17 cellular contexts compared by ENCODE assay signal in the genomic region with DNA sequence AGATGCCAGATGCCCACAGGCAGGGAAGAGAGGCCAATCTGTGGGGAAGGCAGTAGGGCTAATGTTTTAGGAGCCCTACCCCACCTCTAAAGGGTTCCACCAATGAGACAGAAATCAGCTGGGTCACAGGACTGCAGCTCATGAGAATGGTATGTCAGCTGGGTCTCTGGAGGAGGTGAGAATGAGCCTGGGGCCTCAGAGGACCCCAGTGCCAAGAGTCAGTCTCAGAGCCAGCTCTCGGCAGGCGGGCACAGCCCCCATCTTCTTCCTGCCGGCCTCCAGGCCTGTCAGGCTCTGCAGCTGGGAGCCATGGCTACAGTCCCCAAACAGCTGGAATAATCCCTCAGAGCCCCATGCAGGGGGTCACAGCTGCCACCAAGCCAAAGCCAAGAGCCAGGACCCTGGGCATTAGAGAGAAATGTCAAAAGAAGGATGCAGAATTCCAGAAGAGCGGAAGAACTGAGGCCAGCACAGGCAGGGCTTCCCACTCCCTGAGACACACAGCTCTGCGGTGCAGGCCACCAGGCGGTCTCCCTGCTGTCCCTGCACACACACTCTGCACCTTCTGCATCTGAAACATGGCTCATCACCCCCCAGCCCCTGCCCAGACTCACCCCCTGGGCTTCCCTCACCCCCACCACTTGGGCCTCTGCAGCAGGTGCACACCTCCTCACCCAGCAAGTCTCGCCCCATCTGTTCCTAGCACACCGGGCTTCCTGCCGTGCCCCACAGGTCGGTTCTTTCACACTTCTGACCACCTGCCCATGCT. TPM values are rescaled to one million over a fixed set of nuclear protein-coding genes. Genes with fewer than 3 reads are reported as not detected.
A peak's percentile ranks its signal among the peaks of the same experiment; 100 is the strongest.
DNase-seq lines count a peak whose midpoint lies in the region; ATAC-seq and TF ChIP-seq lines count a peak whose summit lies in the region.
"Had no signal": no experiment of that assay in that cellular context is flagged by ENCODE, and none has a peak within 500 bp of the region (broad histone marks: within the 10 kb centered on the region; RNA-seq: fewer than 3 reads in every experiment).

No MANE protein-coding gene starts in this region.

- H4K20me1 ChIP-seq in osteoblast (ENCODE audit: insufficient read depth, low read length) = peaks cover 46% of the 10 kb centered on the region

- H4K91ac ChIP-seq in mesenchymal stem cell (ENCODE audit: low read length) = no peak overlapping the region

- H3K79me1 ChIP-seq in mesenchymal stem cell (replicated peaks; ENCODE audit: low read length, poor library complexity, severe bottlenecking) = peaks cover 27% of the 10 kb centered on the region

- no peak overlapping the region for H4K8ac ChIP-seq in mesenchymal stem cell (ENCODE audit: low read length)

- no peaks in the 10 kb centered on the region for H3K36me3 Mint-ChIP-seq in activated T-cell treated with anti-CD3 and anti-CD28 coated beads, Interleukin-2, amount 50 U/mL, for 24 hours (ENCODE audit: low read depth)
- H3K36me3 Mint-ChIP-seq in endodermal cell (ENCODE audit: low read depth) = peaks cover 2% of the 10 kb centered on the region

- H3K4me1 Mint-ChIP-seq in activated T-cell treated with anti-CD3 and anti-CD28 coated beads, Interleukin-2, amount 50 U/mL, for 24 hours (ENCODE audit: low read depth) = peaks cover 51% of the 10 kb centered on the region
- H3K4me1 Mint-ChIP-seq in endodermal cell = peaks cover 19% of the 10 kb centered on the region

- H3K27ac ChIP-seq in endodermal cell (ENCODE audit: low read depth, low read length) = no peak overlapping the region
- H3K27ac ChIP-seq in osteoblast (ENCODE audit: low read depth, low read length) = no peak overlapping the region
- H3K27ac ChIP-seq in mesenchymal stem cell (ENCODE audit: low read length, poor library complexity, severe bottlenecking) = no peak overlapping the region
- H3K27ac ChIP-seq: parathyroid adenoma, upper lobe of left lung had no signal

- no peak overlapping the region for H3K9ac ChIP-seq in endodermal cell (ENCODE audit: extremely low read depth, low read length, poor library complexity, severe bottlenecking)
- H3K9ac ChIP-seq in mesenchymal stem cell (ENCODE audit: low read length) = no peak overlapping the region
- H3K9ac ChIP-seq: parathyroid adenoma had no signal

- H3K9me3 Mint-ChIP-seq in activated T-cell treated with anti-CD3 and anti-CD28 coated beads, Interleukin-2, amount 50 U/mL, for 24 hours = no peaks in the 10 kb centered on the region
- H3K9me3 Mint-ChIP-seq in endodermal cell = no peaks in the 10 kb centered on the region

- peaks cover 7% of the 10 kb centered on the region for H3K79me2 ChIP-seq in osteoblast (ENCODE audit: insufficient read depth, low read length)

- no peak overlapping the region for H3K14ac ChIP-seq in mesenchymal stem cell (ENCODE audit: low read length in 2 of 2)

- H2BK15ac ChIP-seq in mesenchymal stem cell (ENCODE audit: low read depth, poor library complexity, severe bottlenecking) = no peak overlapping the region

- H3K4me1 ChIP-seq in endodermal cell (ENCODE audit: control insufficient read depth, insufficient read depth, low read length) = peaks cover 10% of the 10 kb centered on the region
- no peaks in the 10 kb centered on the region for H3K4me1 ChIP-seq in osteoblast (ENCODE audit: insufficient read depth, low read length)
- peaks cover 24% of the 10 kb centered on the region for H3K4me1 ChIP-seq in mesenchymal stem cell (ENCODE audit: control insufficient read depth, insufficient read depth, low read depth, low read length)
- H3K4me1 ChIP-seq: parathyroid adenoma had no signal

- peaks cover 6% of the 10 kb centered on the region for H3K9me3 ChIP-seq in endodermal cell (ENCODE audit: control insufficient read depth, low read length)
- no peaks in the 10 kb centered on the region for H3K9me3 ChIP-seq in osteoblast (ENCODE audit: low read depth, low read length)
- no peaks in the 10 kb centered on the region for H3K9me3 ChIP-seq in mesenchymal stem cell (ENCODE audit: control insufficient read depth, low read length)
- H3K9me3 ChIP-seq: A549, upper lobe of left lung had no signal

- no peak overlapping the region for H3K4ac ChIP-seq in mesenchymal stem cell (ENCODE audit: low read depth in 1 of 2, low read length in 2 of 2)

- no peak overlapping the region for H2BK12ac ChIP-seq in mesenchymal stem cell (ENCODE audit: low read length in 2 of 2)

- H2BK120ac ChIP-seq in mesenchymal stem cell (ENCODE audit: low read depth, low read length) = no peak overlapping the region

- H3K27me3 ChIP-seq in endodermal cell (ENCODE audit: control insufficient read depth, insufficient read depth, low read length, poor library complexity, severe bottlenecking) (no peaks in the 10 kb centered on the region), osteoblast (ENCODE audit: insufficient read depth, low read length) (no peaks in the 10 kb centered on the region), mesenchymal stem cell (ENCODE audit: control insufficient read depth in 1 of 2, insufficient read depth in 1 of 2, low read length in 2 of 2) (no peaks in the 10 kb centered on the region)
- H3K27me3 ChIP-seq: upper lobe of left lung had no signal

- no peak overlapping the region for H2AK5ac ChIP-seq in mesenchymal stem cell (ENCODE audit: low read length, severe bottlenecking)

- H3K36me3 ChIP-seq in endodermal cell (ENCODE audit: control insufficient read depth, insufficient read depth, low read length) = no peaks in the 10 kb centered on the region
- no peaks in the 10 kb centered on the region for H3K36me3 ChIP-seq in osteoblast (ENCODE audit: insufficient read depth, low read length)
- H3K36me3 ChIP-seq in mesenchymal stem cell (ENCODE audit: control insufficient read depth in 1 of 2, insufficient read depth in 2 of 2, low read depth in 1 of 2, low read length in 2 of 2) = peaks cover 0 to 3% of the 10 kb centered on the region in 2 experiments
- H3K36me3 ChIP-seq: upper lobe of left lung had no signal

- H3K27me3 Mint-ChIP-seq in activated T-cell treated with anti-CD3 and anti-CD28 coated beads, Interleukin-2, amount 50 U/mL, for 24 hours = no peaks in the 10 kb centered on the region
- no peaks in the 10 kb centered on the region for H3K27me3 Mint-ChIP-seq in endodermal cell (ENCODE audit: insufficient read depth)

- DNase-seq in activated T-cell treated with anti-CD3 and anti-CD28 coated beads, Interleukin-2, amount 50 U/mL, for 24 hours = no peak
- no peak for DNase-seq in activated T-cell treated with anti-CD3 and anti-CD28 coated beads, Interleukin-2, amount 50 U/mL, for 1 hour
- peak; percentile 55 for DNase-seq in NCI-H345 treated with DMSO at 0.1 percent for 48 hours (lab: John Stamatoyannopoulos, UW; ENCODE audit: unreplicated experiment)
- DNase-seq in endodermal cell = no peak
- DNase-seq in osteoblast (ENCODE audit: insufficient read length, low spot score, missing footprints) = peak; percentile 89
- DNase-seq in HuH-7 (ENCODE audit: low spot score) = no peak
- no peak for DNase-seq in mesenchymal stem cell
- DNase-seq: aorta, kidney glomerular epithelial cell, NCI-H1092, NCI-H446 treated with DMSO at 0.1 percent for 48 hours, PC-3, small intestine, upper lobe of left lung had no signal

- TF ChIP-seq CTCF in endodermal cell (conservative IDR thresholded peaks at IDR 0.05) (no peak), osteoblast (IDR thresholded peaks at IDR 0.05; ENCODE audit: extremely low read depth, low read depth, low read length) (no peak)

- H3K4me2 ChIP-seq in osteoblast (ENCODE audit: insufficient read depth, low read length) = no peak overlapping the region
- no peak overlapping the region for H3K4me2 ChIP-seq in mesenchymal stem cell (ENCODE audit: low read length, poor library complexity, severe bottlenecking)
- H3K4me2 ChIP-seq: A549 had no signal

- H3K27ac Mint-ChIP-seq in activated T-cell treated with anti-CD3 and anti-CD28 coated beads, Interleukin-2, amount 50 U/mL, for 24 hours = peak overlapping the region; percentile 47
- peak overlapping the region; percentile 48 for H3K27ac Mint-ChIP-seq in endodermal cell

- H2BK5ac ChIP-seq in mesenchymal stem cell (ENCODE audit: low read depth, low read length, poor library complexity, severe bottlenecking) = no peak overlapping the region

- no peak overlapping the region for H3K4me3 Mint-ChIP-seq in activated T-cell treated with anti-CD3 and anti-CD28 coated beads, Interleukin-2, amount 50 U/mL, for 24 hours
- no peak overlapping the region for H3K4me3 Mint-ChIP-seq in endodermal cell

- no peak overlapping the region for H3K23ac ChIP-seq in mesenchymal stem cell (ENCODE audit: low read length in 2 of 2)

- no peak overlapping the region for H3K18ac ChIP-seq in mesenchymal stem cell (ENCODE audit: low read depth in 1 of 2, low read length in 2 of 2)

- ATAC-seq in GM21576 (IDR thresholded peaks at IDR 0.05; ENCODE audit: unreplicated experiment) = no peak
- ATAC-seq: A549, PC-3 had no signal

- H3K4me3 ChIP-seq in endodermal cell (ENCODE audit: low read length) = no peak overlapping the region
- no peak overlapping the region for H3K4me3 ChIP-seq in osteoblast (ENCODE audit: insufficient read depth, low read length)
- no peak overlapping the region for H3K4me3 ChIP-seq in mesenchymal stem cell (ENCODE audit: insufficient read depth in 1 of 2, low read depth in 1 of 2, low read length in 2 of 2)
- H3K4me3 ChIP-seq: A549, upper lobe of left lung had no signal

- 80 to 92% methylated on average over 5 to 10 of the region's 10 CpGs for WGBS in endodermal cell (ENCODE audit: insufficient coverage in 1 of 2, insufficient read length in 1 of 2), 2 experiments
- 90% methylated on average over 10 of the region's 10 CpGs for WGBS in mesenchymal stem cell

- H2AFZ ChIP-seq in osteoblast (ENCODE audit: low read length) = no peak overlapping the region
- no peak overlapping the region for H2AFZ ChIP-seq in mesenchymal stem cell (ENCODE audit: low read depth, low read length)
- H2AFZ ChIP-seq: parathyroid adenoma had no signal

RNA-seq across cellular contexts. Expression of gene ITPK1, which starts 26.0 kb away (rescaled TPM):
- total RNA-seq in endodermal cell (10 to 100 TPM; 59.9 to 66.9 TPM), osteoblast (25.0 and 25.3 TPM in 2 replicates)
- 30.1 TPM for polyA plus RNA-seq in endodermal cell (2013, experiment 1 of 2)
- polyA plus RNA-seq in endodermal cell (2013, experiment 2 of 2) = 32.0 TPM
- 8.1 TPM for polyA plus RNA-seq in mesenchymal stem cell (2013, experiment 1 of 2)
- polyA plus RNA-seq in mesenchymal stem cell (2013, experiment 2 of 2) = 7.9 TPM

Comparison
In these comparisons a context has a peak if more than half of its experiments do, and no peak if none do; other contexts are left out.
1. DNase-seq: peak in NCI-H345 treated with DMSO at 0.1 percent for 48 hours (single experiment) and osteoblast (single experiment); none in activated T-cell treated with anti-CD3 and anti-CD28 coated beads, Interleukin-2, amount 50 U/mL, for 24 hours (single experiment), activated T-cell treated with anti-CD3 and anti-CD28 coated beads, Interleukin-2, amount 50 U/mL, for 1 hour (single experiment), endodermal cell (single experiment), HuH-7 (single experiment) and mesenchymal stem cell (single experiment).